ENCODE assay signal across 1 cellular context in the genomic region with DNA sequence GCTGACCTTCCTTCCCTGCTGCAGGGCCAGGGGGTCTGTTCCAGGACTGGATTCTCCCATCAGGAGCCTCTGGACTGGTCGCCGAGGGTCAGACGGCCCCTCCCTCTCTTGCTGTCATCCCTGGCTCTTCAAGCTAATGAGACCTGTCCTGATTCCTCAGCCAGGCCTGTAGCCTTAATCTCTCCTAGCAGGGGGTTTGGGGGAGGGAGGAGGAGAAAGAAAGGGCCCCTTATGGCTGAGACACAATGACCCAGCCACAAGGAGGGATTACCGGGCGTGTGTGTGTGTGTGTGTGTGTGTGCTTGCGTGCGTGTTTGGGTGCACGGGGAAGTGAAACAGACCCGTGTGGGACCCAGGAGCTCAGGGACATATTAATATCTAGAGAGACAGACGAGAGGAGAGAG.
A peak's percentile ranks its signal among the peaks of the same experiment; 100 is the strongest.
TF ChIP-seq lines count a peak whose summit lies in the region.

No MANE protein-coding gene starts in this region.

TF ChIP-seq in WTC11, 78 proteins besides CTCF, POLR2A, EP300 and RAD21:
- TF ChIP-seq JUN (CRISPR knock-in tag; IDR thresholded peaks at IDR 0.05) (no peak), SMAD3 (CRISPR knock-in tag; IDR thresholded peaks at IDR 0.05; ENCODE audit: borderline replicate concordance) (no peak), NFYB (CRISPR knock-in tag; conservative IDR thresholded peaks at IDR 0.05; ENCODE audit: low read depth) (no peak), ZNF317 (CRISPR knock-in tag; IDR thresholded peaks at IDR 0.05; ENCODE audit: borderline replicate concordance, low read depth) (no peak)
- TF ChIP-seq, protein P1, sequence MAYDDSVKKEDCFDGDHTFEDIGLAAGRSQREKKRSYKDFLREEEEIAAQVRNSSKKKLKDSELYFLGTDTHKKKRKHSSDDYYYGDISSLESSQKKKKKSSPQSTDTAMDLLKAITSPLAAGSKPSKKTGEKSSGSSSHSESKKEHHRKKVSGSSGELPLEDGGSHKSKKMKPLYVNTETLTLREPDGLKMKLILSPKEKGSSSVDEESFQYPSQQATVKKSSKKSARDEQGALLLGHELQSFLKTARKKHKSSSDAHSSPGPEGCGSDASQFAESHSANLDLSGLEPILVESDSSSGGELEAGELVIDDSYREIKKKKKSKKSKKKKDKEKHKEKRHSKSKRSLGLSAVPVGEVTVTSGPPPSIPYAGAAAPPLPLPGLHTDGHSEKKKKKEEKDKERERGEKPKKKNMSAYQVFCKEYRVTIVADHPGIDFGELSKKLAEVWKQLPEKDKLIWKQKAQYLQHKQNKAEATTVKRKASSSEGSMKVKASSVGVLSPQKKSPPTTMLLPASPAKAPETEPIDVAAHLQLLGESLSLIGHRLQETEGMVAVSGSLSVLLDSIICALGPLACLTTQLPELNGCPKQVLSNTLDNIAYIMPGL (CRISPR knock-in tag; IDR thresholded peaks at IDR 0.05) = no peak
- TF ChIP-seq, protein P2, sequence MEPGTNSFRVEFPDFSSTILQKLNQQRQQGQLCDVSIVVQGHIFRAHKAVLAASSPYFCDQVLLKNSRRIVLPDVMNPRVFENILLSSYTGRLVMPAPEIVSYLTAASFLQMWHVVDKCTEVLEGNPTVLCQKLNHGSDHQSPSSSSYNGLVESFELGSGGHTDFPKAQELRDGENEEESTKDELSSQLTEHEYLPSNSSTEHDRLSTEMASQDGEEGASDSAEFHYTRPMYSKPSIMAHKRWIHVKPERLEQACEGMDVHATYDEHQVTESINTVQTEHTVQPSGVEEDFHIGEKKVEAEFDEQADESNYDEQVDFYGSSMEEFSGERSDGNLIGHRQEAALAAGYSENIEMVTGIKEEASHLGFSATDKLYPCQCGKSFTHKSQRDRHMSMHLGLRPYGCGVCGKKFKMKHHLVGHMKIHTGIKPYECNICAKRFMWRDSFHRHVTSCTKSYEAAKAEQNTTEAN (CRISPR knock-in tag; IDR thresholded peaks at IDR 0.05) = peak; percentile 32; the same call in 1 of the 2 replicates
